In genomic region chr9:37264539-37264938, GRCh38 we compare ENCODE assay signal across 19 cellular contexts.
"Had no signal": no experiment of that assay in that cellular context is flagged by ENCODE, and none has a peak within 500 bp of the region (broad histone marks: within the 10 kb centered on the region; RNA-seq: fewer than 3 reads in every experiment).

No MANE protein-coding gene starts in this region.

- ATAC-seq: activated CD8-positive, alpha-beta T cell treated with anti-CD3 and anti-CD28 coated beads for 36 hours; activated naive CD4-positive, alpha-beta T cell treated with anti-CD3 and anti-CD28 coated beads, Interleukin-2, amount 50 U/mL, for 72 hours; gastroesophageal sphincter; left ventricle myocardium superior; naive thymus-derived CD4-positive, alpha-beta T cell; right lobe of liver had no signal

- FAIRE-seq: endothelial cell of umbilical vein had no signal

- DNase-seq: activated CD4-positive, alpha-beta T cell treated with anti-CD3 and anti-CD28 coated beads, Interleukin-2, amount 50 U/mL, for 1 hour; activated CD8-positive, alpha-beta T cell treated with anti-CD3 and anti-CD28 coated beads for 36 hours; activated naive CD4-positive, alpha-beta T cell; activated T-cell treated with anti-CD3 and anti-CD28 coated beads, Interleukin-2, amount 50 U/mL, for 48 hours; central memory CD4-positive, alpha-beta T cell; head of caudate nucleus; hippocampal formation; kidney glomerular epithelial cell; left ventricle myocardium superior; naive thymus-derived CD4-positive, alpha-beta T cell; ovary; right lobe of liver; stimulated activated CD4-positive, alpha-beta T cell treated with anti-CD3 and anti-CD28 coated beads, Interleukin-2, amount 100 ng/mL, for 48 hours; substantia nigra; uterus had no signal

- H3K27ac ChIP-seq: breast epithelium, gastroesophageal sphincter, ovary, right lobe of liver, uterus had no signal

- H3K4me3 ChIP-seq: breast epithelium, gastroesophageal sphincter, ovary, right lobe of liver, uterus had no signal
